9 cellular contexts compared by ENCODE assay signal in genomic region chr15:42035362-42035761, GRCh38. TPM values are rescaled to one million over a fixed set of nuclear protein-coding genes. Genes with fewer than 3 reads are reported as not detected.
A peak's percentile ranks its signal among the peaks of the same experiment; 100 is the strongest.
DNase-seq lines count a peak whose midpoint lies in the region; ATAC-seq, FAIRE-seq and TF ChIP-seq lines count a peak whose summit lies in the region.
"Had no signal": no experiment of that assay in that cellular context is flagged by ENCODE, and none has a peak within 500 bp of the region (broad histone marks: within the 10 kb centered on the region; RNA-seq: fewer than 3 reads in every experiment).

No MANE protein-coding gene starts in this region.

- H2AFZ ChIP-seq in GM23248 (peak overlapping the region; percentile 41; the same call in 1 of the 2 replicates), neural progenitor cell (replicated peaks) (no peak overlapping the region)

- no peaks in the 10 kb centered on the region for H3K79me2 ChIP-seq in GM23248 (ENCODE audit: insufficient read depth)
- no peaks in the 10 kb centered on the region for H3K79me2 ChIP-seq in neural progenitor cell (ENCODE audit: low read depth)

- no peaks in the 10 kb centered on the region for H3K36me3 ChIP-seq in GM23248 (ENCODE audit: low read depth)
- H3K36me3 ChIP-seq in right lobe of liver = no peaks in the 10 kb centered on the region
- H3K36me3 ChIP-seq in neural progenitor cell = no peaks in the 10 kb centered on the region

- 26 to 35% methylated on average over 4 of the region's 4 CpGs for WGBS in GM23248 (ENCODE audit: low coverage in 1 of 2, low lambda C conversion rate in 2 of 2, missing lambda C conversion rate in 2 of 2), 2 experiments
- 32% methylated on average over 4 of the region's 4 CpGs for WGBS in right lobe of liver (ENCODE audit: insufficient coverage, low coverage, low lambda C conversion rate, missing lambda C conversion rate)

- H3K27me3 ChIP-seq in GM23248 (replicated peaks; ENCODE audit: insufficient read depth) (0 out of 2 replicates have a peak, but pooled peaks cover 5% of the 10 kb centered on the region), right lobe of liver (no peaks in the 10 kb centered on the region), neural progenitor cell (no peaks in the 10 kb centered on the region)

- intact Hi-C loops in right lobe of liver (cut with DNase I) = no loop called here

- TF ChIP-seq POLR2A in GM12892 (IDR thresholded peaks at IDR 0.05; ENCODE audit: low read depth, low read length) (no peak), right lobe of liver (IDR thresholded peaks at IDR 0.05) (no peak)

- no peaks in the 10 kb centered on the region for H3K36me3 Mint-ChIP-seq in neural progenitor cell

- H3K27me3 Mint-ChIP-seq in neural progenitor cell (ENCODE audit: insufficient read depth, low read depth) = peaks cover 5% of the 10 kb centered on the region

- TF ChIP-seq CTCF in right lobe of liver (IDR thresholded peaks at IDR 0.05) (no peak), neural progenitor cell (IDR thresholded peaks at IDR 0.05) (no peak)

- peak; percentile 34 to 88 (median 66) for ATAC-seq in right lobe of liver

- peak; percentile 39 for DNase-seq in GM12892 (ENCODE audit: insufficient read length)
- DNase-seq in GM23248 = peak; percentile 30
- DNase-seq in NOMO-1 treated with DMSO at 0.1 percent for 48 hours (lab: John Stamatoyannopoulos, UW; ENCODE audit: unreplicated experiment) = peak; percentile 64
- DNase-seq in right lobe of liver = no peak
- DNase-seq in neural progenitor cell (ENCODE audit: low spot score) = no peak
- DNase-seq in effector CD4-positive, alpha-beta T cell = no peak
- no peak for DNase-seq in NCI-H1694 (lab: John Stamatoyannopoulos, UW)
- no peak for DNase-seq in NCI-H128 (lab: John Stamatoyannopoulos, UW; ENCODE audit: unreplicated experiment)

- H3K4me3 ChIP-seq in GM23248 = no peak overlapping the region
- no peak overlapping the region for H3K4me3 ChIP-seq in right lobe of liver
- H3K4me3 ChIP-seq in neural progenitor cell = no peak overlapping the region

- H3K4me1 Mint-ChIP-seq in neural progenitor cell = peaks cover 2% of the 10 kb centered on the region

- H3K27ac Mint-ChIP-seq in neural progenitor cell = no peak overlapping the region

- no peaks in the 10 kb centered on the region for H3K9me2 ChIP-seq in GM23248 (ENCODE audit: insufficient read depth)

- H4K20me1 ChIP-seq in GM23248 (ENCODE audit: insufficient read depth) (no peaks in the 10 kb centered on the region), neural progenitor cell (ENCODE audit: low read depth) (no peaks in the 10 kb centered on the region)

- no peaks in the 10 kb centered on the region for H3K9me3 Mint-ChIP-seq in neural progenitor cell

- no peak for FAIRE-seq in GM12892 (lab: Jason Lieb, UNC)

- H3K27ac ChIP-seq in GM23248 (no peak overlapping the region), right lobe of liver (no peak overlapping the region), neural progenitor cell (no peak overlapping the region)

- H3F3A ChIP-seq in GM23248 (ENCODE audit: insufficient read depth) (no peaks in the 10 kb centered on the region), neural progenitor cell (ENCODE audit: low read depth) (no peaks in the 10 kb centered on the region)

- no peaks in the 10 kb centered on the region for H3K4me1 ChIP-seq in GM23248 (ENCODE audit: insufficient read depth)
- peaks cover 0 to 11% (median 0%) of the 10 kb centered on the region in 4 donors for H3K4me1 ChIP-seq in right lobe of liver
- H3K4me1 ChIP-seq in neural progenitor cell = no peaks in the 10 kb centered on the region

- in situ Hi-C loops in GM23248 (cut with MboI) = no loop called here

- H3K4me2 ChIP-seq in GM23248 (ENCODE audit: unreplicated experiment) = no peak overlapping the region
- no peak overlapping the region for H3K4me2 ChIP-seq in neural progenitor cell

- H3K9me3 ChIP-seq in GM23248 (ENCODE audit: low read depth) = no peaks in the 10 kb centered on the region
- H3K9me3 ChIP-seq in right lobe of liver = no peaks in the 10 kb centered on the region
- H3K9me3 ChIP-seq in neural progenitor cell (ENCODE audit: low read depth) = no peaks in the 10 kb centered on the region

- no peak overlapping the region for H3K4me3 Mint-ChIP-seq in neural progenitor cell

- H3K9ac ChIP-seq in GM23248 (no peak overlapping the region), neural progenitor cell (no peak overlapping the region)

RNA-seq across cellular contexts. Expression of gene PLA2G4E, which starts 14.5 kb away (rescaled TPM):
- not detected for polyA plus RNA-seq in GM12892 (2012; ENCODE audit: missing spikeins)
- total RNA-seq in GM23248 (2014; rRNA removed; shearing (Covaris generic)) = not detected in 2 replicates
- not detected in 2 replicates for polyA plus RNA-seq in GM23248 (2016; fragmentation: Nextera tagmentation; extraction: Ambion mirVana)
- total RNA-seq in right lobe of liver (not detected), neural progenitor cell (ENCODE audit: low replicate concordance) (not detected in 2 replicates)
- total RNA-seq: LHCN-M2 had no signal

RNA-seq across cellular contexts. Expression of gene PLA2G4D, which starts 59.0 kb away (rescaled TPM):
- polyA plus RNA-seq in GM12892 (2012; ENCODE audit: missing spikeins) = not detected
- not detected in 2 replicates for total RNA-seq in GM23248 (2014; rRNA removed; shearing (Covaris generic))
- polyA plus RNA-seq in GM23248 (2016; fragmentation: Nextera tagmentation; extraction: Ambion mirVana) = not detected in 2 replicates
- total RNA-seq in right lobe of liver = not detected
- total RNA-seq in neural progenitor cell (ENCODE audit: low replicate concordance) = not detected in 2 replicates
- total RNA-seq: LHCN-M2 had no signal

Comparison
In these comparisons a context has a peak if more than half of its experiments do, and no peak if none do; other contexts are left out.
1. DNase-seq: peak in GM12892 (single experiment), GM23248 (single experiment) and NOMO-1 treated with DMSO at 0.1 percent for 48 hours (single experiment); none in right lobe of liver (0 of 3), neural progenitor cell (single experiment), effector CD4-positive, alpha-beta T cell (single experiment), NCI-H1694 (single experiment) and NCI-H128 (single experiment).